ENCODE assay signal across 9 cellular contexts in the genomic region with DNA sequence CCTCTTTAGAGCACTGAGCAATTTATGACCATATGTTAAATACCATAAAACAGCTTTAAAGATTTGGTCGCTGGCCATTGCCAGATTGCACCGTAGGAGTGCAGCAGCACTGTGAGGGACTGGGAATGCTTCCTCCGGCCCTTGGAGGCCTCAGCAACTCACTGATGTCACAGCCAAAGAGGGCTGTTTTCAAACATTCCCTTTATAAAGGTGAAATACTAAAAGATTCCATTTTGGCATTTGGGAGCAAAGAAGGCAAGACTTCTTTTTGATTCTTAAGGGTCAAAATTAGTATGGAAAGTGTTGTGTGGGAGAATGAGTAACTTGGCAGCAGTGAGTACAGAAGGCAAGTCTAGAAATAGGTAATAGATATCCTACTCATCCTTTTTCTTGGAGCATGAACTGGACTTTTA.
DNase-seq lines count a peak whose midpoint lies in the region; ATAC-seq and TF ChIP-seq lines count a peak whose summit lies in the region.
"Had no signal": no experiment of that assay in that cellular context is flagged by ENCODE, and none has a peak within 500 bp of the region (broad histone marks: within the 10 kb centered on the region; RNA-seq: fewer than 3 reads in every experiment).

No MANE protein-coding gene starts in this region.

- ATAC-seq in SK-N-SH treated with all-trans-retinoic acid at 6 μM for 48 hours (peak; percentile 68), GM18909 (IDR thresholded peaks at IDR 0.05; ENCODE audit: poor library complexity, unreplicated experiment) (no peak)

- peak overlapping the region in 1 of 3 donors; percentile 4 for H3K9ac ChIP-seq in skeletal muscle tissue (ENCODE audit: low read depth in 1 of 3, low read length in 3 of 3)

- in situ Hi-C loops in G401 (cut with HindIII; ENCODE audit: low sequenced_read_pairs) = no loop called here

- H3K4me3 ChIP-seq in fibroblast of pulmonary artery (replicated peaks; ENCODE audit: low read depth, low read length) = no peak overlapping the region
- no peak overlapping the region for H3K4me3 ChIP-seq in skeletal muscle tissue (ENCODE audit: low read length in 3 of 3)

- no peaks in the 10 kb centered on the region for H3K27me3 ChIP-seq in skeletal muscle tissue (ENCODE audit: control insufficient read depth in 3 of 3, insufficient read depth in 3 of 3, low read length in 3 of 3)

- TF ChIP-seq CTCF in fibroblast of pulmonary artery (IDR thresholded peaks at IDR 0.05; ENCODE audit: low read length, missing control alignments) = peak; percentile 12

- H3K36me3 ChIP-seq in skeletal muscle tissue (ENCODE audit: control insufficient read depth in 3 of 3, insufficient read depth in 3 of 3, low read length in 3 of 3) = no peaks in the 10 kb centered on the region

- H3K4me1 ChIP-seq in skeletal muscle tissue (ENCODE audit: control insufficient read depth in 3 of 3, insufficient read depth in 3 of 3, low read length in 3 of 3) = peaks cover 21 to 28% (median 25%) of the 10 kb centered on the region in 3 donors

- H3K27ac ChIP-seq in skeletal muscle tissue (ENCODE audit: low read depth, low read length) = peak overlapping the region; percentile 63

- no peaks in the 10 kb centered on the region for H3K9me3 ChIP-seq in skeletal muscle tissue (ENCODE audit: control insufficient read depth in 3 of 3, low read length in 3 of 3)

- DNase-seq in G401 (ENCODE audit: low spot score) = peak; percentile 70
- peak; percentile 58 for DNase-seq in fibroblast of pulmonary artery (ENCODE audit: low read depth)
- DNase-seq in HUDEP-2 (lab: John Stamatoyannopoulos, UW; ENCODE audit: unreplicated experiment in 76 of 76) = no peak
- DNase-seq in RPMI8226 = no peak
- no peak for DNase-seq in germinal center (ENCODE audit: low spot score)
- DNase-seq: NCI-H226 had no signal

TF ChIP-seq in SK-N-SH treated with all-trans-retinoic acid at 6 μM for 48 hours, 23 proteins besides CTCF, POLR2A, EP300 and RAD21:
- TF ChIP-seq ZFP3 (CRISPR knock-in tag; IDR thresholded peaks at IDR 0.05) (peak; percentile 24; the same call in 1 of the 2 replicates), TOX (CRISPR knock-in tag; IDR thresholded peaks at IDR 0.05; ENCODE audit: borderline replicate concordance) (no peak)

Comparison
In these comparisons a context has a peak if more than half of its experiments do, and no peak if none do; other contexts are left out.
1. DNase-seq: peak in G401 (single experiment) and fibroblast of pulmonary artery (single experiment); none in HUDEP-2 (0 of 76), RPMI8226 (single experiment) and germinal center (single experiment).